In genomic region chr10:110260746-110261477, GRCh38 we compare ENCODE assay signal across 13 cellular contexts. TPM values are rescaled to one million over a fixed set of nuclear protein-coding genes. Genes with fewer than 3 reads are reported as not detected.
DNase-seq lines count a peak whose midpoint lies in the region; ATAC-seq and TF ChIP-seq lines count a peak whose summit lies in the region.
"Had no signal": no experiment of that assay in that cellular context is flagged by ENCODE, and none has a peak within 500 bp of the region (broad histone marks: within the 10 kb centered on the region; RNA-seq: fewer than 3 reads in every experiment).

No MANE protein-coding gene starts in this region.

- WGBS in IMR-90 (ENCODE audit: extremely low coverage in 2 of 2, insufficient read length in 1 of 2), 2 experiments = no CpG with 5 or more reads among the region's 1 CpG

- no peak overlapping the region for H4K8ac ChIP-seq in IMR-90 (ENCODE audit: low read depth in 2 of 2, low read length in 2 of 2)

- no peak overlapping the region for H3K27ac ChIP-seq in IMR-90 (ENCODE audit: insufficient read depth, low read length)
- H3K27ac ChIP-seq in caudate nucleus (ENCODE audit: low read depth, low read length) = peak overlapping the region; percentile 36
- peak overlapping the region; percentile 25 for H3K27ac ChIP-seq in layer of hippocampus (ENCODE audit: low read depth, low read length)
- peak overlapping the region; percentile 59 to 91 for H3K27ac ChIP-seq in thoracic aorta

- H3K4me1 ChIP-seq in IMR-90 (ENCODE audit: control insufficient read depth, insufficient read depth, low read length) (no peaks in the 10 kb centered on the region; the same call in 1 of the 2 replicates), thoracic aorta (ENCODE audit: control insufficient read depth in 1 of 2, low read depth in 2 of 2) (peaks cover 48 to 59% of the 10 kb centered on the region in 2 donors)

- no peak overlapping the region for H2AK5ac ChIP-seq in IMR-90 (ENCODE audit: low read depth, low read length)

- intact Hi-C loops in IMR-90 (cut with micrococcal nuclease) = no loop called here

- no peak for TF ChIP-seq RAD21 in IMR-90 (IDR thresholded peaks at IDR 0.05; ENCODE audit: low read length)

- H2AFZ ChIP-seq in IMR-90 (replicated peaks; ENCODE audit: low read length, poor library complexity) = no peak overlapping the region

- H4K5ac ChIP-seq in IMR-90 (ENCODE audit: low read depth, low read length) = no peak overlapping the region

- dilution Hi-C loops in IMR-90 (cut with HindIII; ENCODE audit: low sequenced_read_pairs, unreplicated experiment) = no loop called here

- no peak overlapping the region for H2BK120ac ChIP-seq in IMR-90 (ENCODE audit: low read depth, low read length)

- H3K27me3 ChIP-seq in IMR-90 (ENCODE audit: control insufficient read depth, insufficient read depth, low read length) (no peaks in the 10 kb centered on the region), layer of hippocampus (ENCODE audit: control insufficient read depth, insufficient read depth, low read length) (no peaks in the 10 kb centered on the region), thoracic aorta (replicated peaks; ENCODE audit: insufficient read depth) (no peaks in the 10 kb centered on the region)

- no peak for TF ChIP-seq CTCF in IMR-90 (conservative IDR thresholded peaks at IDR 0.05; ENCODE audit: low read depth, low read length)
- no peak for TF ChIP-seq CTCF in thoracic aorta (IDR thresholded peaks at IDR 0.05)

- peak; percentile 97 for ATAC-seq in IMR-90 (ENCODE audit: low read depth)
- no peak for ATAC-seq in thoracic aorta (ENCODE audit: insufficient number of reproducible peaks, low FRiP score, low read depth)
- ATAC-seq in GM21360 (IDR thresholded peaks at IDR 0.05; ENCODE audit: unreplicated experiment) = no peak
- ATAC-seq: activated CD8-positive, alpha-beta memory T cell treated with anti-CD3 and anti-CD28 coated beads, Interleukin-2, amount 10 ng/mL, durations not matched to agents 7 days and 5 days; naive thymus-derived CD8-positive, alpha-beta T cell; stimulated activated naive CD8-positive, alpha-beta T cell treated with anti-CD3 and anti-CD28 coated beads, Interleukin-15, Interleukin-2, amounts not matched to agents 100 U/mL and 50 U/mL, for 24 hours had no signal

- H3K9me3 ChIP-seq in IMR-90 (ENCODE audit: control insufficient read depth, insufficient read depth, low read length) = no peaks in the 10 kb centered on the region
- H3K9me3 ChIP-seq in thoracic aorta = no peaks in the 10 kb centered on the region

- POLR2A ChIA-PET in IMR-90 (lab: Charles Lee; ENCODE audit: unreplicated experiment) = no interaction called here

- no peak overlapping the region for H2BK15ac ChIP-seq in IMR-90 (ENCODE audit: low read depth, low read length)

- H3K18ac ChIP-seq in IMR-90 (ENCODE audit: low read depth, low read length) = no peak overlapping the region

- H3K4ac ChIP-seq in IMR-90 (ENCODE audit: low read depth, low read length) = no peak overlapping the region

- TF ChIP-seq POLR2A in IMR-90 (IDR thresholded peaks at IDR 0.05; ENCODE audit: low read depth, low read length) = no peak

- H4K91ac ChIP-seq in IMR-90 (ENCODE audit: insufficient read depth, low read depth, low read length) = no peak overlapping the region

- H3K4me3 ChIP-seq in IMR-90 (ENCODE audit: insufficient read depth, low read depth, low read length) = no peak overlapping the region
- H3K4me3 ChIP-seq in thoracic aorta = no peak overlapping the region

- H3K36me3 ChIP-seq in IMR-90 (ENCODE audit: control insufficient read depth, insufficient read depth, low read length) (no peaks in the 10 kb centered on the region), thoracic aorta (no peaks in the 10 kb centered on the region)

- no peak overlapping the region for H2AK9ac ChIP-seq in IMR-90 (replicated peaks; ENCODE audit: low read depth, low read length, poor library complexity)

- no peaks in the 10 kb centered on the region for H3K79me1 ChIP-seq in IMR-90 (ENCODE audit: low read depth in 1 of 2, low read length in 2 of 2)

- no peak overlapping the region for H3K56ac ChIP-seq in IMR-90 (ENCODE audit: extremely low read depth, insufficient read depth, low read length)

- H2BK20ac ChIP-seq in IMR-90 (ENCODE audit: low read depth, low read length) = no peak overlapping the region

- no peak overlapping the region for H3K23ac ChIP-seq in IMR-90 (ENCODE audit: low read depth, low read length)

- in situ Hi-C loops in IMR-90 (cut with MboI; ENCODE audit: low sequenced_read_pairs) = no loop called here

- BruUV-seq in IMR-90 (replicated peaks; lab: Mats Ljungman, UMichigan) = no TSS peak

- no peaks in the 10 kb centered on the region for H4K20me1 ChIP-seq in IMR-90 (ENCODE audit: insufficient read depth, low read length)

- DNase-seq in IMR-90 = peak; percentile 60
- no peak for DNase-seq in caudate nucleus (lab: John Stamatoyannopoulos, UW)
- no peak for DNase-seq in thoracic aorta (ENCODE audit: low spot score)
- DNase-seq in kidney tubule cell (ENCODE audit: low spot score) = no peak
- no peak for DNase-seq in GDM1 (lab: John Stamatoyannopoulos, UW)
- no peak for DNase-seq in SHP77 treated with DMSO at 0.1 percent for 48 hours (lab: John Stamatoyannopoulos, UW)
- DNase-seq: activated CD8-positive, alpha-beta memory T cell treated with anti-CD3 and anti-CD28 coated beads, Interleukin-2, amount 10 ng/mL, durations not matched to agents 7 days and 5 days; CD4-positive, CD25-positive, alpha-beta regulatory T cell; naive thymus-derived CD8-positive, alpha-beta T cell; NCI-H2171 treated with DMSO at 0.1 percent for 48 hours; stimulated activated naive CD8-positive, alpha-beta T cell treated with anti-CD3 and anti-CD28 coated beads, Interleukin-15, Interleukin-2, amounts not matched to agents 100 U/mL and 50 U/mL, for 24 hours had no signal

- CTCF ChIA-PET in IMR-90 (lab: Yijun Ruan, JAX) = interaction anchor here (0.6 to 1.6 kb wide), 3 partner anchors 13 to 24 kb away, joined by 3 to 7 read pairs (median 5); no protein-coding TSS in a partner anchor

- no peaks in the 10 kb centered on the region for H3K9me1 ChIP-seq in IMR-90 (ENCODE audit: insufficient read depth, low read length)

- H3K4me2 ChIP-seq in IMR-90 (ENCODE audit: low read depth, low read length) = no peak overlapping the region

- no peak overlapping the region for H2BK5ac ChIP-seq in IMR-90 (ENCODE audit: low read depth, low read length, poor library complexity, severe bottlenecking)

- no peak overlapping the region for H3K14ac ChIP-seq in IMR-90 (replicated peaks; ENCODE audit: low read depth, low read length)

- H3K9ac ChIP-seq in IMR-90 (ENCODE audit: low read depth, low read length) = no peak overlapping the region

TF ChIP-seq in IMR-90, 13 proteins besides CTCF, POLR2A, EP300 and RAD21:
- TF ChIP-seq RCOR1 (IDR thresholded peaks at IDR 0.05; ENCODE audit: insufficient replicate concordance, low read length) = no peak
- no peak for TF ChIP-seq ELK1 (IDR thresholded peaks at IDR 0.05; ENCODE audit: borderline replicate concordance, low read depth, low read length)
- no peak for TF ChIP-seq MAFK (IDR thresholded peaks at IDR 0.05; ENCODE audit: low read depth, low read length)
- no peak for TF ChIP-seq CEBPB (IDR thresholded peaks at IDR 0.05; ENCODE audit: low read depth, low read length)
- no peak for TF ChIP-seq BHLHE40 (IDR thresholded peaks at IDR 0.05; ENCODE audit: low read depth, low read length)
- TF ChIP-seq MXI1 (IDR thresholded peaks at IDR 0.05; ENCODE audit: borderline replicate concordance, low read depth, low read length) = no peak
- no peak for TF ChIP-seq USF2 (IDR thresholded peaks at IDR 0.05; ENCODE audit: low read depth, low read length)
- no peak for TF ChIP-seq FOS (IDR thresholded peaks at IDR 0.05; ENCODE audit: low read depth, low read length)
- no peak for TF ChIP-seq NFE2L2 (IDR thresholded peaks at IDR 0.05; ENCODE audit: low read depth, low read length)

RNA-seq across cellular contexts. Expression of gene SMNDC1, which starts 43.8 kb away (rescaled TPM):
- total RNA-seq in IMR-90 (2012; rRNA removed) (3.9 and 8.6 TPM in 2 replicates), thoracic aorta (10 to 100 TPM in 1 of 2 donors, 1 to 10 TPM in 1; 7.2 to 18.6 TPM)
- polyA plus RNA-seq in IMR-90 (2012; rRNA removed) = 12.2 and 15.1 TPM in 2 replicates
- 3.6 and 4.1 TPM in 2 replicates for polyA plus RNA-seq in IMR-90 (2012; cell fraction: cytosol; rRNA removed)
- polyA plus RNA-seq in IMR-90 (2012; cell fraction: nucleus; rRNA removed; ENCODE audit: low replicate concordance) = 3.3 and 15.7 TPM in 2 replicates

RNA-seq across cellular contexts. Expression of gene MXI1, which starts 53.5 kb away (rescaled TPM):
- 7.5 and 11.8 TPM in 2 replicates for total RNA-seq in IMR-90 (2012; rRNA removed)
- 4.5 and 7.2 TPM in 2 replicates for polyA plus RNA-seq in IMR-90 (2012; rRNA removed)
- 0.90 and 3.1 TPM in 2 replicates for polyA plus RNA-seq in IMR-90 (2012; cell fraction: cytosol; rRNA removed)
- 1.8 and 11.5 TPM in 2 replicates for polyA plus RNA-seq in IMR-90 (2012; cell fraction: nucleus; rRNA removed; ENCODE audit: low replicate concordance)
- 10 to 100 TPM; 87.7 to 92.8 TPM for total RNA-seq in thoracic aorta
